ENCODE assay signal across 20 cellular contexts in genomic region chr13:42899266-42899665, GRCh38.
DNase-seq lines count a peak whose midpoint lies in the region; ATAC-seq and TF ChIP-seq lines count a peak whose summit lies in the region.
"Had no signal": no experiment of that assay in that cellular context is flagged by ENCODE, and none has a peak within 500 bp of the region (broad histone marks: within the 10 kb centered on the region; RNA-seq: fewer than 3 reads in every experiment).

No MANE protein-coding gene starts in this region.

- no peaks in the 10 kb centered on the region for H3K9me3 Mint-ChIP-seq in activated T-helper 2 cell treated with anti-CD3 and anti-CD28 coated beads, Interferon-gamma antibody, Interleukin-2, Interleukin-4, amounts not matched to agents 10 μg/mL and 5 μg/mL and 100 μg/mL, durations not matched to agents 14 hours and 24 hours and 36 hours
- H3K9me3 Mint-ChIP-seq: activated naive CD8-positive, alpha-beta T cell treated with anti-CD3 and anti-CD28 coated beads, Interleukin-2, amount 10 ng/mL, durations not matched to agents 7 days and 5 days had no signal

- H3K4me3 Mint-ChIP-seq in activated T-helper 2 cell treated with anti-CD3 and anti-CD28 coated beads, Interferon-gamma antibody, Interleukin-2, Interleukin-4, amounts not matched to agents 10 μg/mL and 5 μg/mL and 100 μg/mL, durations not matched to agents 14 hours and 24 hours and 36 hours (ENCODE audit: low read depth), result no peak overlapping the region
- H3K4me3 Mint-ChIP-seq: activated naive CD8-positive, alpha-beta T cell treated with anti-CD3 and anti-CD28 coated beads, Interleukin-2, amount 10 ng/mL, durations not matched to agents 7 days and 5 days; naive thymus-derived CD4-positive, alpha-beta T cell had no signal

- no peaks in the 10 kb centered on the region for H3K27me3 Mint-ChIP-seq in activated T-helper 2 cell treated with anti-CD3 and anti-CD28 coated beads, Interferon-gamma antibody, Interleukin-2, Interleukin-4, amounts not matched to agents 10 μg/mL and 5 μg/mL and 100 μg/mL, durations not matched to agents 14 hours and 24 hours and 36 hours (ENCODE audit: low read depth)
- H3K27me3 Mint-ChIP-seq: activated naive CD8-positive, alpha-beta T cell treated with anti-CD3 and anti-CD28 coated beads, Interleukin-2, amount 10 ng/mL, durations not matched to agents 7 days and 5 days; naive thymus-derived CD4-positive, alpha-beta T cell had no signal

- WGBS in heart right ventricle, 2 donors, result 82 to 88% methylated on average over 3 of the region's 3 CpGs

- ATAC-seq in GM18861 (IDR thresholded peaks at IDR 0.05; ENCODE audit: unreplicated experiment) (peak; percentile 69), HG02610 (IDR thresholded peaks at IDR 0.05; ENCODE audit: unreplicated experiment) (peak; percentile 79), heart right ventricle (no peak)
- ATAC-seq: body of pancreas; left cardiac atrium; naive thymus-derived CD4-positive, alpha-beta T cell; upper lobe of right lung had no signal

- H3K36me3 Mint-ChIP-seq in activated T-helper 2 cell treated with anti-CD3 and anti-CD28 coated beads, Interferon-gamma antibody, Interleukin-2, Interleukin-4, amounts not matched to agents 10 μg/mL and 5 μg/mL and 100 μg/mL, durations not matched to agents 14 hours and 24 hours and 36 hours (ENCODE audit: low read depth), result peaks cover 54% of the 10 kb centered on the region

- DNase-seq in GM13976 (ENCODE audit: low spot score), result peak; percentile 54
- no peak for DNase-seq in activated T-helper 2 cell treated with anti-CD3 and anti-CD28 coated beads, Interferon-gamma antibody, Interleukin-2, Interleukin-4, amounts not matched to agents 10 μg/mL and 5 μg/mL and 100 μg/mL, durations not matched to agents 14 hours and 24 hours and 36 hours (ENCODE audit: low spot score)
- no peak for DNase-seq in heart right ventricle
- DNase-seq in hepatic stellate cell (ENCODE audit: low spot score), result no peak
- DNase-seq in RKO (ENCODE audit: low spot score), result no peak
- DNase-seq: activated naive CD8-positive, alpha-beta T cell treated with anti-CD3 and anti-CD28 coated beads, Interleukin-2, amount 10 ng/mL, durations not matched to agents 7 days and 5 days; body of pancreas; DMS79; KBM-7; left cardiac atrium; mesendoderm; naive thymus-derived CD4-positive, alpha-beta T cell; NCI-H1694; NCI-H748 treated with DMSO at 0.1 percent for 48 hours; SHP77 treated with DMSO at 0.1 percent for 48 hours; stimulated activated CD4-positive, alpha-beta T cell treated with anti-CD3 and anti-CD28 coated beads, Interleukin-12 subunit alpha, Interleukin-12 subunit beta, amount 100 ng/mL, for 4 hours; upper lobe of right lung had no signal

- no peak overlapping the region for H3K4me3 ChIP-seq in heart right ventricle
- H3K4me3 ChIP-seq: body of pancreas, right atrium auricular region, upper lobe of right lung had no signal

- H3K36me3 ChIP-seq in heart right ventricle, result peaks cover 0 to 73% (median 0%) of the 10 kb centered on the region in 9 donors
- H3K36me3 ChIP-seq: right atrium auricular region, upper lobe of right lung had no signal

- in situ Hi-C loops in GM13976 (cut with MboI; ENCODE audit: low sequenced_read_pairs, unreplicated experiment), result no loop called here

- H3K27ac Mint-ChIP-seq in activated T-helper 2 cell treated with anti-CD3 and anti-CD28 coated beads, Interferon-gamma antibody, Interleukin-2, Interleukin-4, amounts not matched to agents 10 μg/mL and 5 μg/mL and 100 μg/mL, durations not matched to agents 14 hours and 24 hours and 36 hours, result peak overlapping the region; percentile 33
- H3K27ac Mint-ChIP-seq: activated naive CD8-positive, alpha-beta T cell treated with anti-CD3 and anti-CD28 coated beads, Interleukin-2, amount 10 ng/mL, durations not matched to agents 7 days and 5 days had no signal

- no peaks in the 10 kb centered on the region for H3K9me3 ChIP-seq in heart right ventricle
- H3K9me3 ChIP-seq: body of pancreas, right atrium auricular region, upper lobe of right lung had no signal

- no peak overlapping the region for H3K27ac ChIP-seq in heart right ventricle
- H3K27ac ChIP-seq: body of pancreas, right atrium auricular region, upper lobe of right lung had no signal

- TF ChIP-seq CTCF in GM13976 (IDR thresholded peaks at IDR 0.05; ENCODE audit: borderline replicate concordance, control extremely low read depth, extremely low read depth, insufficient read depth, missing control alignments) (no peak), heart right ventricle (IDR thresholded peaks at IDR 0.05) (no peak)

- H3K27me3 ChIP-seq in heart right ventricle, result no peaks in the 10 kb centered on the region
- H3K27me3 ChIP-seq: body of pancreas, right atrium auricular region, upper lobe of right lung had no signal

- intact Hi-C loops in activated T-helper 2 cell treated with anti-CD3 and anti-CD28 coated beads, Interferon-gamma antibody, Interleukin-2, Interleukin-4, amounts not matched to agents 10 μg/mL and 5 μg/mL and 100 μg/mL, durations not matched to agents 14 hours and 24 hours and 36 hours (cut with micrococcal nuclease), result no loop called here
- intact Hi-C loops in heart right ventricle (cut with DNase I), result no loop called here

- H3K4me1 Mint-ChIP-seq in activated T-helper 2 cell treated with anti-CD3 and anti-CD28 coated beads, Interferon-gamma antibody, Interleukin-2, Interleukin-4, amounts not matched to agents 10 μg/mL and 5 μg/mL and 100 μg/mL, durations not matched to agents 14 hours and 24 hours and 36 hours (ENCODE audit: low read depth), result peaks cover 5% of the 10 kb centered on the region

- peaks cover 0 to 23% (median 10%) of the 10 kb centered on the region in 9 donors for H3K4me1 ChIP-seq in heart right ventricle
- H3K4me1 ChIP-seq: upper lobe of right lung had no signal

Comparison
In these comparisons a context has a peak if more than half of its experiments do, and no peak if none do; other contexts are left out.
1. ATAC-seq: peak in GM18861 (single experiment) and HG02610 (single experiment); none in heart right ventricle (0 of 8).